Comparison of ENCODE assay signal across 8 cellular contexts in the genomic region with DNA sequence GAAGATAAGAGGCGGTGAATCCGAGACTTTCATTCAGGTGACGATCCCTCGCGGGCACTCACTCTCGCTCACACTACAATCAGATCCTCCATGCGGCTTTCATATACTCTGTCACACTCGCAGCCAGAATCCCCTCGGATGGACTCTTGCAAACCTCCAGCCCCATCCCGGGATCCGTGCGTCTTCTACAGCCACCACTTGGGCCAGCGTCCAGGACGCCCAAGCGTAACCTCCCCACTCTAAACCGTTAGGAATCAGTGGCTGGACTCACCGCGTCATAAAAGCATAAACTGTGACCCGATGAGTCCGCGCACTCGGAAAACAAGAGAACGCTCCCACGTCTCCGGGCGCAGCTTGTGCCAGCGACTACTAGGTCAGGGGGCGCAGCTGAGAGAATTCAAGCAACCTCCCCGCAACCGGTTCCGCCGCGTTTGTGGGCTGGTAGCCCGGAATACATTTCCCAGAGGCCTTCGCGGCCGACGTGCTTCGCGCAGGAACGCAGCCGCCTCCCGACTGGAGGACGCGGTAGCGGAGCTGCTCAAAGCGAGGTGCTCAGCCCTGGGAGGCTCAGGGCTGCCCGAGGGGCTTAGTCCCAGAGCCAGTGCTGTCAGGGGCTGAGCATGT. TPM values are rescaled to one million over a fixed set of nuclear protein-coding genes. Genes with fewer than 3 reads are reported as not detected.
DNase-seq lines count a peak whose midpoint lies in the region; ATAC-seq, FAIRE-seq and TF ChIP-seq lines count a peak whose summit lies in the region.

No MANE protein-coding gene starts in this region.

- CTCF ChIA-PET in endothelial cell of umbilical vein (lab: Charles Lee), result no interaction called here

- peak overlapping the region; percentile 94 for H2AFZ ChIP-seq in endothelial cell of umbilical vein (ENCODE audit: low read depth, low read length)

- POLR2A ChIA-PET in endothelial cell of umbilical vein (lab: Charles Lee), result interaction anchor here (1.5 kb wide), 1 partner anchor 88 kb away, joined by 4 read pairs; the partner anchor contains the start of gene ZNF573

- peak overlapping the region; percentile 68 for H3K4me2 ChIP-seq in endothelial cell of umbilical vein (ENCODE audit: insufficient read depth, low read length)

- H3K4me1 ChIP-seq in endothelial cell of umbilical vein (ENCODE audit: control insufficient read depth, extremely low read depth, insufficient read depth, low read length) (no peaks in the 10 kb centered on the region), mesodermal cell (ENCODE audit: control insufficient read depth, insufficient read depth, low read length, poor library complexity, severe bottlenecking) (no peaks in the 10 kb centered on the region)

- intact Hi-C loops in endothelial cell of umbilical vein (cut with micrococcal nuclease), result no loop called here

- no peaks in the 10 kb centered on the region for H3K9me3 ChIP-seq in endothelial cell of umbilical vein (replicated peaks; ENCODE audit: control insufficient read depth, insufficient read depth, low read length)
- H3K9me3 ChIP-seq in mesodermal cell (ENCODE audit: control insufficient read depth, low read length), result peaks cover 8% of the 10 kb centered on the region

- WGBS in mesodermal cell (ENCODE audit: insufficient coverage in 2 of 2), 2 experiments, result 3 to 15% methylated on average over 43 to 46 of the region's 48 CpGs

- FAIRE-seq in endothelial cell of umbilical vein (lab: Jason Lieb, UNC), result peak; percentile 86

- H3K4me3 ChIP-seq in endothelial cell of umbilical vein (replicated peaks in 1 of 3; ENCODE audit: insufficient read depth in 1 of 3, low read depth in 1 of 3, low read length in 3 of 3) (peak overlapping the region; percentile 24 to 61 (median 57)), mesodermal cell (ENCODE audit: extremely low read depth, insufficient read depth, low read length, poor library complexity, severe bottlenecking) (peak overlapping the region; percentile 47)

- H3K9ac ChIP-seq in endothelial cell of umbilical vein (replicated peaks; ENCODE audit: extremely low read depth, insufficient read depth, low read length), result peak overlapping the region; percentile 6

- dilution Hi-C loops in endothelial cell of umbilical vein (cut with MboI; ENCODE audit: extremely low pct_ligation_motif_present, low sequenced_read_pairs), result no loop called here

- H4K20me1 ChIP-seq in endothelial cell of umbilical vein (replicated peaks; ENCODE audit: control insufficient read depth, extremely low read depth, insufficient read depth, low read length), result no peaks in the 10 kb centered on the region

- no peaks in the 10 kb centered on the region for H3K79me2 ChIP-seq in endothelial cell of umbilical vein (ENCODE audit: control insufficient read depth, insufficient read depth, low read length)

- TF ChIP-seq POLR2A in endothelial cell of umbilical vein (IDR thresholded peaks at IDR 0.05; ENCODE audit: low read depth, low read length), result peak; percentile 42

- DNase-seq in GF-D8 (lab: John Stamatoyannopoulos, UW) (peak; percentile 64), NCI-H510A (lab: John Stamatoyannopoulos, UW) (peak; percentile 52), activated T-cell treated with anti-CD3 and anti-CD28 coated beads for 24 hours (ENCODE audit: low read depth) (peak; percentile 77), endothelial cell of umbilical vein (ENCODE audit: low read depth, low spot score) (peak; percentile 90)
- peak; percentile 67 for DNase-seq in stimulated activated CD8-positive, alpha-beta memory T cell treated with anti-CD3 and anti-CD28 coated beads, Interleukin-12 subunit alpha, Interleukin-12 subunit beta, amount 100 ng/mL, for 1 hour (ENCODE audit: low read depth)

- H3K36me3 ChIP-seq in endothelial cell of umbilical vein (ENCODE audit: control insufficient read depth in 2 of 2, extremely low read depth in 1 of 2, insufficient read depth in 2 of 2, low read length in 2 of 2) (no peaks in the 10 kb centered on the region), mesodermal cell (ENCODE audit: control insufficient read depth, insufficient read depth, low read length) (peaks cover 7% of the 10 kb centered on the region)

- TF ChIP-seq CTCF in endothelial cell of umbilical vein (IDR thresholded peaks at IDR 0.05; ENCODE audit: extremely low read depth in 1 of 2, insufficient read depth in 1 of 2, low read depth in 1 of 2, low read length in 2 of 2), result no peak

- H3K27ac ChIP-seq in endothelial cell of umbilical vein (ENCODE audit: insufficient read depth, low read depth, low read length) (no peak overlapping the region), mesodermal cell (ENCODE audit: low read depth, low read length, severe bottlenecking) (peak overlapping the region; percentile 71)

- no TSS peak for BruUV-seq in endothelial cell of umbilical vein (replicated peaks; lab: Mats Ljungman, UMichigan)

- no peak for ATAC-seq in GM21619 (IDR thresholded peaks at IDR 0.05; ENCODE audit: unreplicated experiment)
- no peak for ATAC-seq in HG03565 (IDR thresholded peaks at IDR 0.05; ENCODE audit: unreplicated experiment)

- H3K9me1 ChIP-seq in endothelial cell of umbilical vein (replicated peaks; ENCODE audit: control insufficient read depth, extremely low read depth, insufficient read depth, low read length), result no peaks in the 10 kb centered on the region

- no peaks in the 10 kb centered on the region for H3K27me3 ChIP-seq in endothelial cell of umbilical vein (ENCODE audit: control insufficient read depth in 2 of 2, insufficient read depth in 2 of 2, low read length in 2 of 2)

TF ChIP-seq in endothelial cell of umbilical vein, 7 proteins besides CTCF, POLR2A, EP300 and RAD21:
- TF ChIP-seq, protein P1, sequence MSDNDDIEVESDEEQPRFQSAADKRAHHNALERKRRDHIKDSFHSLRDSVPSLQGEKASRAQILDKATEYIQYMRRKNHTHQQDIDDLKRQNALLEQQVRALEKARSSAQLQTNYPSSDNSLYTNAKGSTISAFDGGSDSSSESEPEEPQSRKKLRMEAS (IDR thresholded peaks at IDR 0.05; ENCODE audit: insufficient read depth, insufficient read length), result no peak
- TF ChIP-seq POLR2AphosphoS5 (IDR thresholded peaks at IDR 0.05; ENCODE audit: insufficient read depth, low read depth, low read length), result no peak
- no peak for TF ChIP-seq FOS (IDR thresholded peaks at IDR 0.05; ENCODE audit: borderline replicate concordance, insufficient read depth, low read length)
- no peak for TF ChIP-seq MYC (IDR thresholded peaks at IDR 0.05; ENCODE audit: low read depth, low read length)
- no peak for TF ChIP-seq EZH2 (IDR thresholded peaks at IDR 0.05; ENCODE audit: borderline replicate concordance, low read depth, low read length, severe bottlenecking)
- no peak for TF ChIP-seq GATA2 (IDR thresholded peaks at IDR 0.05; ENCODE audit: insufficient read depth, insufficient read length, low read depth, low read length)
- no peak for TF ChIP-seq JUN (IDR thresholded peaks at IDR 0.05; ENCODE audit: borderline replicate concordance, insufficient read depth, insufficient read length, low read depth)

RNA-seq across cellular contexts. Expression of gene ZNF607, which starts 27.6 kb away (rescaled TPM):
- total RNA-seq in endothelial cell of umbilical vein, result 4.5 and 5.2 TPM in 2 replicates
- polyA plus RNA-seq in endothelial cell of umbilical vein, result 1.3 and 1.7 TPM in 2 replicates
- polyA plus RNA-seq in endothelial cell of umbilical vein (2011; cell fraction: cytosol; rRNA removed), result 1.3 and 1.4 TPM in 2 replicates
- polyA plus RNA-seq in endothelial cell of umbilical vein (2011; cell fraction: nucleus; rRNA removed), result 3.8 and 4.8 TPM in 2 replicates
- 1.3 and 2.3 TPM in 2 replicates for polyA plus RNA-seq in endothelial cell of umbilical vein (2012)
- polyA minus RNA-seq in endothelial cell of umbilical vein, result 3.5 and 3.9 TPM in 2 replicates
- 3.4 TPM for polyA minus RNA-seq in endothelial cell of umbilical vein (2011; cell fraction: cytosol; rRNA and poly(A)+ RNA removed)
- 1.4 and 1.5 TPM in 2 replicates for polyA minus RNA-seq in endothelial cell of umbilical vein (2011; cell fraction: nucleus; rRNA and poly(A)+ RNA removed)
- 7.7 TPM for polyA plus RNA-seq in mesodermal cell (2013, experiment 1 of 2)
- 7.6 TPM for polyA plus RNA-seq in mesodermal cell (2013, experiment 2 of 2)

RNA-seq across cellular contexts. Expression of gene ZFP30, which starts 36.7 kb away (rescaled TPM):
- total RNA-seq in endothelial cell of umbilical vein, result 7.6 and 11.1 TPM in 2 replicates
- polyA plus RNA-seq in endothelial cell of umbilical vein, result 1.6 and 1.7 TPM in 2 replicates
- polyA plus RNA-seq in endothelial cell of umbilical vein (2011; cell fraction: cytosol; rRNA removed), result 1.7 TPM in 2 replicates
- 8.5 and 8.9 TPM in 2 replicates for polyA plus RNA-seq in endothelial cell of umbilical vein (2011; cell fraction: nucleus; rRNA removed)
- 3.9 and 4.0 TPM in 2 replicates for polyA plus RNA-seq in endothelial cell of umbilical vein (2012)
- 5.1 and 5.4 TPM in 2 replicates for polyA minus RNA-seq in endothelial cell of umbilical vein
- polyA minus RNA-seq in endothelial cell of umbilical vein (2011; cell fraction: cytosol; rRNA and poly(A)+ RNA removed), result 1.2 TPM
- polyA minus RNA-seq in endothelial cell of umbilical vein (2011; cell fraction: nucleus; rRNA and poly(A)+ RNA removed), result 5.1 and 8.4 TPM in 2 replicates
- polyA plus RNA-seq in mesodermal cell (2013, experiment 1 of 2), result 9.4 TPM
- polyA plus RNA-seq in mesodermal cell (2013, experiment 2 of 2), result 10.1 TPM
